Comparison of ENCODE assay signal across 8 cellular contexts in genomic region chr15:44535509-44536297, GRCh38. TPM values are rescaled to one million over a fixed set of nuclear protein-coding genes. Genes with fewer than 3 reads are reported as not detected.
DNase-seq lines count a peak whose midpoint lies in the region; ATAC-seq, FAIRE-seq and TF ChIP-seq lines count a peak whose summit lies in the region.

No MANE protein-coding gene starts in this region.

- peaks cover 22% of the 10 kb centered on the region for H3K4me1 Mint-ChIP-seq in T-helper 1 cell treated with Interleukin-12 subunit alpha and Interleukin-12 subunit beta and Interleukin-4 antibody, amounts not matched to agents 30 μg/mL and 1 μg/mL, for 36 hours (ENCODE audit: low read depth)

- H3K79me2 ChIP-seq in mesendoderm (ENCODE audit: control insufficient read depth, insufficient read depth, low read length), result peaks cover 20% of the 10 kb centered on the region

- peak overlapping the region; percentile 87 for H3K4me3 Mint-ChIP-seq in T-helper 1 cell treated with Interleukin-12 subunit alpha and Interleukin-12 subunit beta and Interleukin-4 antibody, amounts not matched to agents 30 μg/mL and 1 μg/mL, for 36 hours

- H3K4ac ChIP-seq in mesendoderm (ENCODE audit: low read depth, low read length), result no peak overlapping the region

- peaks cover 14% of the 10 kb centered on the region for H3K36me3 ChIP-seq in A673 (ENCODE audit: insufficient read depth, low read length, poor library complexity, severe bottlenecking)
- no peaks in the 10 kb centered on the region for H3K36me3 ChIP-seq in mesendoderm (ENCODE audit: control insufficient read depth, insufficient read depth, low read length)

- CTCF ChIA-PET in A673 (lab: Charles Lee), result no interaction called here

- H3K23ac ChIP-seq in mesendoderm (ENCODE audit: low read length), result no peak overlapping the region

- intact Hi-C loops in A673 (cut with micrococcal nuclease; ENCODE audit: unreplicated experiment), result no loop called here

- no peak for ATAC-seq in HG03139 (IDR thresholded peaks at IDR 0.05; ENCODE audit: unreplicated experiment)

- H3K27me3 Mint-ChIP-seq in T-helper 1 cell treated with Interleukin-12 subunit alpha and Interleukin-12 subunit beta and Interleukin-4 antibody, amounts not matched to agents 30 μg/mL and 1 μg/mL, for 36 hours (ENCODE audit: low read depth), result no peaks in the 10 kb centered on the region

- H3K27me3 ChIP-seq in A673 (replicated peaks; ENCODE audit: insufficient read depth, low read depth, low read length, poor library complexity), result no peaks in the 10 kb centered on the region
- H3K27me3 ChIP-seq in mesendoderm (ENCODE audit: insufficient read depth, low read length, poor library complexity), result no peaks in the 10 kb centered on the region

- peak; percentile 8 for FAIRE-seq in GM19239 (lab: Jason Lieb, UNC)

- H4K8ac ChIP-seq in mesendoderm (ENCODE audit: low read depth, low read length), result no peak overlapping the region

- H3K4me1 ChIP-seq in A673 (ENCODE audit: insufficient read depth, low read length, poor library complexity, severe bottlenecking) (peaks cover 7% of the 10 kb centered on the region), mesendoderm (ENCODE audit: control insufficient read depth, low read depth, low read length) (peaks cover 2% of the 10 kb centered on the region)

- H3K36me3 Mint-ChIP-seq in T-helper 1 cell treated with Interleukin-12 subunit alpha and Interleukin-12 subunit beta and Interleukin-4 antibody, amounts not matched to agents 30 μg/mL and 1 μg/mL, for 36 hours (ENCODE audit: low read depth), result peaks cover 20% of the 10 kb centered on the region

- no peak overlapping the region for H2AK5ac ChIP-seq in mesendoderm (ENCODE audit: low read length)

- H3K27ac ChIP-seq in A673 (ENCODE audit: low read depth, low read length, poor library complexity, severe bottlenecking), result peak overlapping the region; percentile 96
- peak overlapping the region; percentile 95 for H3K27ac ChIP-seq in cingulate gyrus (ENCODE audit: low read depth, low read length)
- H3K27ac ChIP-seq in mesendoderm (ENCODE audit: low read depth, low read length), result peak overlapping the region; percentile 100
- peak overlapping the region; percentile 77 for H3K27ac ChIP-seq in temporal lobe (ENCODE audit: low read depth, low read length)

- DNase-seq in A673 (ENCODE audit: low spot score) (no peak), GM19239 (ENCODE audit: insufficient read length, low spot score) (no peak), mesendoderm (peak; percentile 57), NCI-H187 treated with DMSO at 0.1 percent for 48 hours (lab: John Stamatoyannopoulos, UW) (no peak)

- H3K18ac ChIP-seq in mesendoderm (ENCODE audit: low read length), result no peak overlapping the region

- H2BK15ac ChIP-seq in mesendoderm (replicated peaks; ENCODE audit: low read depth), result no peak overlapping the region

- H3K4me3 ChIP-seq in A673 (ENCODE audit: low read depth, low read length, poor library complexity, severe bottlenecking) (peak overlapping the region; percentile 90), mesendoderm (ENCODE audit: low read length) (peak overlapping the region; percentile 86)

- peak overlapping the region; percentile 91 for H3K4me2 ChIP-seq in mesendoderm (ENCODE audit: low read length)

- H3K9me3 Mint-ChIP-seq in T-helper 1 cell treated with Interleukin-12 subunit alpha and Interleukin-12 subunit beta and Interleukin-4 antibody, amounts not matched to agents 30 μg/mL and 1 μg/mL, for 36 hours, result no peaks in the 10 kb centered on the region

- no CpG with 5 or more reads among the region's 36 CpGs for WGBS in mesendoderm (ENCODE audit: extremely low coverage, insufficient coverage, low lambda C conversion rate)

- H2BK120ac ChIP-seq in mesendoderm (ENCODE audit: low read depth, low read length), result no peak overlapping the region

- BruUV-seq in A673 (replicated peaks; lab: Mats Ljungman, UMichigan), result TSS peak; percentile 65

- POLR2A ChIA-PET in A673 (lab: Charles Lee; ENCODE audit: low non-redundant PET), result interaction anchor here (0.6 kb wide), 1 partner anchor 573 kb away, joined by 5 read pairs; no protein-coding TSS in a partner anchor

- no peak for TF ChIP-seq CTCF in A673 (conservative IDR thresholded peaks at IDR 0.05; ENCODE audit: low read depth, low read length)

- H3K27ac Mint-ChIP-seq in T-helper 1 cell treated with Interleukin-12 subunit alpha and Interleukin-12 subunit beta and Interleukin-4 antibody, amounts not matched to agents 30 μg/mL and 1 μg/mL, for 36 hours, result peak overlapping the region; percentile 89

- peak overlapping the region; percentile 93 for H3K9ac ChIP-seq in mesendoderm (ENCODE audit: low read length)

- H3K9me3 ChIP-seq in A673 (ENCODE audit: low read depth, low read length, poor library complexity, severe bottlenecking), result no peaks in the 10 kb centered on the region

- H2BK5ac ChIP-seq in mesendoderm (ENCODE audit: low read length), result peak overlapping the region; percentile 70

- peaks cover 3% of the 10 kb centered on the region for H3K79me1 ChIP-seq in mesendoderm (ENCODE audit: low read length)

- H3K56ac ChIP-seq in mesendoderm (ENCODE audit: low read length), result peak overlapping the region; percentile 95

- no peak overlapping the region for H4K5ac ChIP-seq in mesendoderm (ENCODE audit: low read length)

RNA-seq across cellular contexts. Expression of gene EIF3J, which starts 1.2 kb away (rescaled TPM):
- total RNA-seq in A673 (2021), result 176 and 208 TPM in 2 replicates
- polyA plus RNA-seq in mesendoderm (2013, experiment 1 of 2), result 74.9 TPM
- polyA plus RNA-seq in mesendoderm (2013, experiment 2 of 2), result 75.2 TPM
- 67.1 TPM for total RNA-seq in temporal lobe
